ENCODE assay signal across 8 cellular contexts in genomic region chr17:80261895-80262279, GRCh38. TPM values are rescaled to one million over a fixed set of nuclear protein-coding genes. Genes with fewer than 3 reads are reported as not detected.
A peak's percentile ranks its signal among the peaks of the same experiment; 100 is the strongest.
DNase-seq lines count a peak whose midpoint lies in the region; ATAC-seq, FAIRE-seq and TF ChIP-seq lines count a peak whose summit lies in the region.

No MANE protein-coding gene starts in this region.

- H3K27ac ChIP-seq in pancreas = peak overlapping the region in 3 of 4 donors; percentile 89 to 99 (median 97)

- intact Hi-C loops in Calu3 (cut with micrococcal nuclease; ENCODE audit: unreplicated experiment) = no loop called here
- intact Hi-C loops in pancreas (cut with DNase I) = no loop called here

- no peaks in the 10 kb centered on the region for H3K27me3 ChIP-seq in pancreas

- no peaks in the 10 kb centered on the region for H3K9me3 ChIP-seq in pancreas

- peak overlapping the region; percentile 62 for H3K27ac Mint-ChIP-seq in Calu3 (ENCODE audit: unreplicated experiment)

- no peaks in the 10 kb centered on the region for H3K36me3 ChIP-seq in pancreas

- BruUV-seq in Calu3 (replicated peaks; lab: Mats Ljungman, UMichigan) = no TSS peak

- H3K4me3 Mint-ChIP-seq in Calu3 (ENCODE audit: low read depth, unreplicated experiment) = peak overlapping the region; percentile 67

- H3K9me3 Mint-ChIP-seq in Calu3 (ENCODE audit: low read depth, unreplicated experiment) = no peaks in the 10 kb centered on the region

- peaks cover 30% of the 10 kb centered on the region for H3K4me1 Mint-ChIP-seq in Calu3 (ENCODE audit: low read depth, unreplicated experiment)

- ATAC-seq in pancreas = no peak
- no peak for ATAC-seq in HG02623 (IDR thresholded peaks at IDR 0.05; ENCODE audit: unreplicated experiment)

- H3K4me1 ChIP-seq in pancreas = peaks cover 0 to 19% (median 12%) of the 10 kb centered on the region in 3 donors

- no peak for TF ChIP-seq CTCF in Calu3 (IDR thresholded peaks at IDR 0.05; ENCODE audit: unreplicated experiment)
- no peak for TF ChIP-seq CTCF in epithelial cell of proximal tubule (conservative IDR thresholded peaks at IDR 0.05; ENCODE audit: low read depth, low read length)
- no peak for TF ChIP-seq CTCF in pancreas (IDR thresholded peaks at IDR 0.05)

- H3K4me3 ChIP-seq in epithelial cell of proximal tubule (ENCODE audit: low read depth, low read length) (peak overlapping the region; percentile 92), pancreas (peak overlapping the region in 3 of 4 donors; percentile 88 to 99 (median 95))

- no peak for FAIRE-seq in pancreas (lab: Jason Lieb, UNC)

- 54 to 57% methylated on average over 8 of the region's 8 CpGs for WGBS in pancreas, 2 donors

- CTCF ChIA-PET in Calu3 (lab: Charles Lee) = no interaction called here

- DNase-seq in Calu3 (no peak), RPMI8226 (peak; percentile 6), epithelial cell of proximal tubule (ENCODE audit: low read depth) (no peak), pancreas (no peak), inferior parietal cortex (ENCODE audit: extremely low spot score) (no peak), NCI-H2196 (lab: John Stamatoyannopoulos, UW; ENCODE audit: unreplicated experiment) (no peak)
- DNase-seq in effector CD8-positive, alpha-beta T cell (lab: John Stamatoyannopoulos, UW) = no peak

- peaks cover 53% of the 10 kb centered on the region for H3K36me3 Mint-ChIP-seq in Calu3 (ENCODE audit: insufficient read depth, unreplicated experiment)

- H3K27me3 Mint-ChIP-seq in Calu3 (ENCODE audit: unreplicated experiment) = no peaks in the 10 kb centered on the region

RNA-seq across cellular contexts. Expression of gene RNF213, which starts 1.2 kb away (rescaled TPM):
- total RNA-seq in Calu3 (2022) (221 and 369 TPM in 2 replicates), epithelial cell of proximal tubule (29.4 and 80.5 TPM in 2 replicates), pancreas (10 to 100 TPM; 21.9 to 94.7 (median 37.8) TPM)
- polyA plus RNA-seq in pancreas = 10 to 100 TPM; 27.3 to 69.1 TPM

RNA-seq across cellular contexts. Expression of gene SLC26A11, which starts 41.7 kb away (rescaled TPM):
- total RNA-seq in Calu3 (2022) = 7.2 and 10.4 TPM in 2 replicates
- 5.3 and 7.6 TPM in 2 replicates for total RNA-seq in epithelial cell of proximal tubule
- 10 to 100 TPM in 1 of 6 donors, 1 to 10 TPM in 5; 5.1 to 11.9 (median 8.3) TPM for total RNA-seq in pancreas
- polyA plus RNA-seq in pancreas = 10 to 100 TPM; 19.3 to 23.6 TPM

RNA-seq across cellular contexts. Expression of gene SGSH, which starts 41.8 kb away (rescaled TPM):
- 32.2 and 50.3 TPM in 2 replicates for total RNA-seq in Calu3 (2022)
- total RNA-seq in epithelial cell of proximal tubule = 11.4 and 24.2 TPM in 2 replicates
- total RNA-seq in pancreas = 10 to 100 TPM; 21.4 to 40.3 (median 25.5) TPM
- polyA plus RNA-seq in pancreas = 10 to 100 TPM; 52.9 to 65.2 TPM
